Comparison of ENCODE assay signal across 19 cellular contexts in genomic region chr6:163323719-163324118, GRCh38.
"Had no signal": no experiment of that assay in that cellular context is flagged by ENCODE, and none has a peak within 500 bp of the region (broad histone marks: within the 10 kb centered on the region; RNA-seq: fewer than 3 reads in every experiment).

No MANE protein-coding gene starts in this region.

- DNase-seq: activated CD4-positive, alpha-beta T cell treated with anti-CD3 and anti-CD28 coated beads for 1 hour; activated CD4-positive, alpha-beta T cell treated with anti-CD3 and anti-CD28 coated beads, Interleukin-2, amount 50 U/mL, for 4 hours; activated naive CD4-positive, alpha-beta T cell treated with anti-CD3 and anti-CD28 coated beads for 36 hours; central memory CD4-positive, alpha-beta T cell; effector CD4-positive, alpha-beta T cell; lower lobe of right lung; naive B cell; ovary; SK-N-SH; stimulated activated CD4-positive, alpha-beta T cell treated with anti-CD3 and anti-CD28 coated beads, Interleukin-2, amount 100 ng/mL, for 48 hours; stimulated activated naive B cell treated with anti-CD40 and anti-IgM and Interleukin-4, amounts not matched to agents 10 μg/mL and 1 μg/mL and 100 μg/mL, for 72 hours; T-cell; T1000; upper lobe of right lung had no signal

- H2AFZ ChIP-seq: neural progenitor cell had no signal

- H3K27me3 ChIP-seq: esophagus muscularis mucosa, neural progenitor cell, ovary, upper lobe of right lung had no signal

- H3K9me2 ChIP-seq: SK-N-SH had no signal

- H3K9ac ChIP-seq: neural progenitor cell, SK-N-SH had no signal

- H3K4me1 ChIP-seq: upper lobe of right lung had no signal

- ATAC-seq: activated T-helper 17 cell treated with anti-CD3 and anti-CD28 coated beads, Interleukin-2, amount 50 U/mL, for 72 hours; lower lobe of right lung; stimulated activated naive B cell treated with anti-CD40 and anti-IgM and Interleukin-4, amounts not matched to agents 10 μg/mL and 1 μg/mL and 100 μg/mL, for 72 hours; T-cell; upper lobe of right lung had no signal

- H3K36me3 ChIP-seq: esophagus muscularis mucosa, lower lobe of right lung, neural progenitor cell, ovary, upper lobe of right lung had no signal

- H3K9me3 ChIP-seq: esophagus muscularis mucosa, lower lobe of right lung, ovary, SK-N-SH, upper lobe of right lung had no signal

- H3K4me3 ChIP-seq: coronary artery, esophagus muscularis mucosa, lower lobe of right lung, neural progenitor cell, ovary, upper lobe of right lung had no signal

- H3K27ac ChIP-seq: coronary artery, lower lobe of right lung, neural progenitor cell, ovary, upper lobe of right lung, VCaP had no signal

- H3K4me2 ChIP-seq: neural progenitor cell, SK-N-SH had no signal
